ENCODE assay signal across 11 cellular contexts in the genomic region with DNA sequence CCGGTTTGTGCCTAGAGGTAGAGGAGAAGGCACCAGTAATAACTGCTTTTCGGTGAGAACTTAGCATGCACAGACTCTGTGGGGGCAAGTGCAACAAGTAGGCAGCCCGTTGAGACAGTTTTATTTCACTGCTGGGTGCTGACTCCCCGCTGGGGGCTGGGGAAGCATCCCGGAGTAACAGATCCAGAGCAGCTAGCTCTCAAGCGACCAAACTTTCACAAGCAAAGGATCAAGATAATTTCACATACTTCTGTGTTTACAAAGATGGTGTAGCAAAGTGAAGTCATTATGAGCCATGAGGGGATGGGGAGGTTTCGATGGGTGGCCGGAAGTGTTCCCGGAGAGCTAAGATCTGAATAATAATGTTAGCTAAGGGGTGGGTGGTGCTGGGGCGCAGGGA. TPM values are rescaled to one million over a fixed set of nuclear protein-coding genes. Genes with fewer than 3 reads are reported as not detected.
DNase-seq lines count a peak whose midpoint lies in the region; ATAC-seq, FAIRE-seq and TF ChIP-seq lines count a peak whose summit lies in the region.
"Had no signal": no experiment of that assay in that cellular context is flagged by ENCODE, and none has a peak within 500 bp of the region (broad histone marks: within the 10 kb centered on the region; RNA-seq: fewer than 3 reads in every experiment).

No MANE protein-coding gene starts in this region.

- in situ Hi-C loops in HepG2 (cut with HindIII; ENCODE audit: extremely low pct_ligation_motif_present, low pct_unique_long_range_greater_than_20kb) = no loop called here

- no peak for TF ChIP-seq POLR2A in HepG2 (IDR thresholded peaks at IDR 0.05; ENCODE audit: insufficient read depth in 1 of 2, low read depth in 2 of 2, low read length in 2 of 2)
- no peak for TF ChIP-seq POLR2A in right lobe of liver (IDR thresholded peaks at IDR 0.05)

- H3K4me3 Mint-ChIP-seq in activated CD8-positive, alpha-beta T cell treated with anti-CD3 and anti-CD28 coated beads for 36 hours = peak overlapping the region; percentile 79
- peak overlapping the region; percentile 79 for H3K4me3 Mint-ChIP-seq in type B pancreatic cell

- peak overlapping the region; percentile 24; the same call in 1 of the 2 replicates for H3K4me2 ChIP-seq in HepG2 (ENCODE audit: low read depth, low read length)

- peak overlapping the region; percentile 67 for H3K27ac Mint-ChIP-seq in activated CD8-positive, alpha-beta T cell treated with anti-CD3 and anti-CD28 coated beads for 36 hours
- no peak overlapping the region for H3K27ac Mint-ChIP-seq in type B pancreatic cell

- peaks cover 15% of the 10 kb centered on the region for H3K36me3 Mint-ChIP-seq in activated CD8-positive, alpha-beta T cell treated with anti-CD3 and anti-CD28 coated beads for 36 hours (ENCODE audit: low read depth)
- H3K36me3 Mint-ChIP-seq in type B pancreatic cell = no peaks in the 10 kb centered on the region

- CTCF ChIA-PET in HepG2 (lab: Yijun Ruan, JAX; ENCODE audit: low intra/inter-chr PET ratio, low total read pairs) = no interaction called here
- CTCF ChIA-PET in activated CD8-positive, alpha-beta T cell treated with anti-CD3 and anti-CD28 coated beads for 36 hours (lab: Charles Lee) = interaction anchor here (1.5 to 5.2 kb wide), 3 partner anchors 16 to 155 kb away, joined by 4 to 21 read pairs (median 7); no protein-coding TSS in a partner anchor

- H3K9me3 Mint-ChIP-seq in activated CD8-positive, alpha-beta T cell treated with anti-CD3 and anti-CD28 coated beads for 36 hours = no peaks in the 10 kb centered on the region
- H3K9me3 Mint-ChIP-seq in type B pancreatic cell = no peaks in the 10 kb centered on the region

- TF ChIP-seq RAD21 in HepG2 (CRISPR knock-in tag; IDR thresholded peaks at IDR 0.05) = no peak

- WGBS in HepG2 (ENCODE audit: low lambda C conversion rate) = 94% methylated on average over 10 of the region's 10 CpGs
- WGBS in right lobe of liver (ENCODE audit: insufficient coverage, low coverage, low lambda C conversion rate, missing lambda C conversion rate) = 62% methylated on average over 8 of the region's 10 CpGs

- intact Hi-C loops in HepG2 (cut with micrococcal nuclease; ENCODE audit: unreplicated experiment) = no loop called here
- intact Hi-C loops in right lobe of liver (cut with DNase I) = no loop called here
- intact Hi-C loops in activated CD8-positive, alpha-beta T cell treated with anti-CD3 and anti-CD28 coated beads for 36 hours (cut with micrococcal nuclease) = no loop called here

- no peak for ATAC-seq in HepG2
- no peak for ATAC-seq in right lobe of liver
- no peak for ATAC-seq in activated CD8-positive, alpha-beta T cell treated with anti-CD3 and anti-CD28 coated beads for 36 hours
- no peak for ATAC-seq in foreskin keratinocyte
- ATAC-seq in HG03460 (IDR thresholded peaks at IDR 0.05; ENCODE audit: unreplicated experiment) = no peak

- no peak for FAIRE-seq in HepG2 (lab: Jason Lieb, UNC)

- H3K4me1 Mint-ChIP-seq in activated CD8-positive, alpha-beta T cell treated with anti-CD3 and anti-CD28 coated beads for 36 hours (ENCODE audit: low read depth) = peaks cover 47% of the 10 kb centered on the region
- H3K4me1 Mint-ChIP-seq in type B pancreatic cell (ENCODE audit: unreplicated experiment) = peaks cover 35% of the 10 kb centered on the region

- H3K9me3 ChIP-seq in HepG2 (ENCODE audit: low read length) = no peaks in the 10 kb centered on the region
- no peaks in the 10 kb centered on the region for H3K9me3 ChIP-seq in right lobe of liver
- H3K9me3 ChIP-seq: prostate gland had no signal

- peaks cover 30% of the 10 kb centered on the region for H3K4me1 ChIP-seq in HepG2 (ENCODE audit: insufficient read depth, low read length)
- H3K4me1 ChIP-seq in right lobe of liver = peaks cover 0 to 10% (median 5%) of the 10 kb centered on the region in 4 donors
- H3K4me1 ChIP-seq in foreskin keratinocyte = no peaks in the 10 kb centered on the region

- no peak for TF ChIP-seq EP300 in HepG2 (IDR thresholded peaks at IDR 0.05; ENCODE audit: low read depth in 2 of 2, low read length in 2 of 2)
- no peak for TF ChIP-seq EP300 in HepG2 (CRISPR knock-in tag; IDR thresholded peaks at IDR 0.05; ENCODE audit: borderline replicate concordance)

- H3K79me2 ChIP-seq in HepG2 (ENCODE audit: insufficient read depth, low read length) = peaks cover 67% of the 10 kb centered on the region

- peaks cover 22% of the 10 kb centered on the region for H4K20me1 ChIP-seq in HepG2 (ENCODE audit: insufficient read depth, low read length)

- H3K27me3 ChIP-seq in HepG2 (ENCODE audit: control insufficient read depth in 1 of 2, insufficient read depth in 2 of 2, low read length in 2 of 2) = no peaks in the 10 kb centered on the region; a peak in 1 of 5 replicates
- H3K27me3 ChIP-seq in right lobe of liver = no peaks in the 10 kb centered on the region
- no peaks in the 10 kb centered on the region for H3K27me3 ChIP-seq in foreskin keratinocyte

- H3K4me3 ChIP-seq in HepG2 (replicated peaks in 1 of 3; ENCODE audit: insufficient read depth in 1 of 3, low read depth in 2 of 3, low read length in 3 of 3) = no peak overlapping the region
- H3K4me3 ChIP-seq in right lobe of liver = no peak overlapping the region
- peak overlapping the region; percentile 50 for H3K4me3 ChIP-seq in fibroblast of the aortic adventitia (ENCODE audit: low read depth, low read length)
- H3K4me3 ChIP-seq: prostate gland had no signal

- H3K36me3 ChIP-seq in HepG2 (replicated peaks in 1 of 2; ENCODE audit: control insufficient read depth in 1 of 2, insufficient read depth in 2 of 2, low read length in 2 of 2) = peaks cover 7 to 32% of the 10 kb centered on the region in 2 experiments; a peak in 4 of 5 replicates
- no peaks in the 10 kb centered on the region for H3K36me3 ChIP-seq in right lobe of liver
- H3K36me3 ChIP-seq: prostate gland had no signal

- DNase-seq in HepG2 (ENCODE audit: low spot score) = no peak
- no peak for DNase-seq in right lobe of liver
- peak; percentile 27 for DNase-seq in activated CD8-positive, alpha-beta T cell treated with anti-CD3 and anti-CD28 coated beads for 36 hours
- peak; percentile 71 for DNase-seq in fibroblast of the aortic adventitia (ENCODE audit: low read depth)
- no peak for DNase-seq in type B pancreatic cell (ENCODE audit: extremely low spot score, unreplicated experiment)
- DNase-seq in stimulated activated CD4-positive, alpha-beta T cell treated with anti-CD3 and anti-CD28 coated beads, Interleukin-1b, Interleukin-23, amount 100 ng/mL, for 48 hours = no peak
- DNase-seq in foreskin keratinocyte = no peak
- DNase-seq: effector CD4-positive, alpha-beta T cell had no signal

- H3K27me3 Mint-ChIP-seq in activated CD8-positive, alpha-beta T cell treated with anti-CD3 and anti-CD28 coated beads for 36 hours = no peaks in the 10 kb centered on the region
- H3K27me3 Mint-ChIP-seq in type B pancreatic cell = no peaks in the 10 kb centered on the region

- TF ChIP-seq CTCF in HepG2 (CRISPR knock-in tag; IDR thresholded peaks at IDR 0.05) = no peak
- TF ChIP-seq CTCF in right lobe of liver (IDR thresholded peaks at IDR 0.05) = no peak
- no peak for TF ChIP-seq CTCF in activated CD8-positive, alpha-beta T cell treated with anti-CD3 and anti-CD28 coated beads for 36 hours (IDR thresholded peaks at IDR 0.05)
- TF ChIP-seq CTCF in fibroblast of the aortic adventitia (IDR thresholded peaks at IDR 0.05; ENCODE audit: insufficient read depth, low read length) = no peak
- no peak for TF ChIP-seq CTCF in type B pancreatic cell (conservative IDR thresholded peaks at IDR 0.05)
- no peak for TF ChIP-seq CTCF in foreskin keratinocyte (conservative IDR thresholded peaks at IDR 0.05)

- H3K9ac ChIP-seq in HepG2 (ENCODE audit: insufficient read depth, low read depth, low read length) = no peak overlapping the region

- H3K27ac ChIP-seq in HepG2 (ENCODE audit: extremely low read length, insufficient read depth, low read length) (peak overlapping the region; percentile 91), right lobe of liver (no peak overlapping the region), foreskin keratinocyte (no peak overlapping the region)
- H3K27ac ChIP-seq: prostate gland had no signal

- no TSS peak for BruUV-seq in HepG2 (replicated peaks; lab: Mats Ljungman, UMichigan)

- POLR2A ChIA-PET in HepG2 (lab: Yijun Ruan, JAX) = interaction anchor here (1.0 to 2.1 kb wide), 2 partner anchors 8 to 29 kb away, joined by 3 to 9 read pairs; partner anchors contain the start of genes IER2 and STX10
- POLR2A ChIA-PET in activated CD8-positive, alpha-beta T cell treated with anti-CD3 and anti-CD28 coated beads for 36 hours (lab: Charles Lee) = interaction anchor here (1.1 to 6.4 kb wide), 5 partner anchors 9 to 81 kb away, joined by 3 to 63 read pairs (median 8); partner anchors contain the start of genes IER2 and STX10

- H2AFZ ChIP-seq in HepG2 (ENCODE audit: low read length) = no peak overlapping the region

RNA-seq across cellular contexts. Expression of gene NACC1, which starts 2.8 kb away (rescaled TPM):
- total RNA-seq in HepG2 (2016; rRNA removed; fragmentation: Illumina TruSeq; extraction: Trizol) (31.8 and 46.7 TPM in 2 replicates), right lobe of liver (10 to 100 TPM; 19.2 to 30.3 (median 26.4) TPM), fibroblast of the aortic adventitia (ENCODE audit: low replicate concordance) (11.5 and 51.2 TPM in 2 replicates), type B pancreatic cell (ENCODE audit: low replicate concordance) (66.8 and 77.9 TPM in 2 replicates), foreskin keratinocyte (71.7 and 72.6 TPM in 2 replicates)
- total RNA-seq in HepG2 (2016; cell fraction: cytosol; rRNA removed; fragmentation: Illumina TruSeq; extraction: Trizol; ENCODE audit: low read depth) = 6.8 and 8.2 TPM in 2 replicates
- 29.7 and 42.3 TPM in 2 replicates for total RNA-seq in HepG2 (2016; cell fraction: insoluble cytoplasmic fraction; rRNA removed; fragmentation: Illumina TruSeq; extraction: Trizol)
- 37.1 and 38.6 TPM in 2 replicates for total RNA-seq in HepG2 (2016; cell fraction: membrane; rRNA removed; fragmentation: Illumina TruSeq; extraction: Trizol)
- 21.0 and 21.3 TPM in 2 replicates for total RNA-seq in HepG2 (2016; cell fraction: nucleus; rRNA removed; fragmentation: Illumina TruSeq; extraction: Trizol)
- polyA plus RNA-seq in HepG2 (2011; rRNA removed) (42.3 and 55.2 TPM in 2 replicates), foreskin keratinocyte (32.9 and 36.7 TPM in 2 replicates)
- polyA plus RNA-seq in HepG2 (2011; cell fraction: cytosol; rRNA removed) = 33.3 and 62.6 TPM in 2 replicates
- 93.5 and 114 TPM in 2 replicates for polyA plus RNA-seq in HepG2 (2011; cell fraction: nucleus; rRNA removed)
- polyA plus RNA-seq in HepG2 (2012) = 13.2 and 18.2 TPM in 2 replicates
- 6.3 and 6.7 TPM in 2 replicates for polyA plus RNA-seq in HepG2 (2016; cell fraction: cytosol; fragmentation: Illumina TruSeq; extraction: Trizol; ENCODE audit: low read depth)
- polyA plus RNA-seq in HepG2 (2016; cell fraction: insoluble cytoplasmic fraction; fragmentation: Illumina TruSeq; extraction: Trizol; ENCODE audit: low read depth) = 35.6 and 46.3 TPM in 2 replicates
- 28.2 and 28.5 TPM in 2 replicates for polyA plus RNA-seq in HepG2 (2016; cell fraction: membrane; fragmentation: Illumina TruSeq; extraction: Trizol; ENCODE audit: low read depth)
- 37.4 and 39.4 TPM in 2 replicates for polyA plus RNA-seq in HepG2 (2016; cell fraction: nucleus; fragmentation: Illumina TruSeq; extraction: Trizol; ENCODE audit: insufficient read depth, low read depth)
- polyA minus RNA-seq in HepG2 (2011; rRNA and poly(A)+ RNA removed; ENCODE audit: low replicate concordance) = 91.1 and 200 TPM in 2 replicates
- 45.0 and 58.7 TPM in 2 replicates for polyA minus RNA-seq in HepG2 (2011; cell fraction: cytosol; rRNA and poly(A)+ RNA removed)
- polyA minus RNA-seq in HepG2 (2011; cell fraction: nucleus; rRNA and poly(A)+ RNA removed) = 12.7 and 13.6 TPM in 2 replicates
- total RNA-seq in activated CD8-positive, alpha-beta T cell treated with anti-CD3 and anti-CD28 coated beads for 36 hours = 10 to 100 TPM; 73.8 to 87.5 TPM

RNA-seq across cellular contexts. Expression of gene TRMT1, which starts 4.3 kb away (rescaled TPM):
- total RNA-seq in HepG2 (2016; rRNA removed; fragmentation: Illumina TruSeq; extraction: Trizol) = 27.9 and 44.1 TPM in 2 replicates
- total RNA-seq in HepG2 (2016; cell fraction: cytosol; rRNA removed; fragmentation: Illumina TruSeq; extraction: Trizol; ENCODE audit: low read depth) = 9.6 and 11.8 TPM in 2 replicates
- total RNA-seq in HepG2 (2016; cell fraction: insoluble cytoplasmic fraction; rRNA removed; fragmentation: Illumina TruSeq; extraction: Trizol) = 23.9 and 45.4 TPM in 2 replicates
- 14.3 and 15.5 TPM in 2 replicates for total RNA-seq in HepG2 (2016; cell fraction: membrane; rRNA removed; fragmentation: Illumina TruSeq; extraction: Trizol)
- 55.3 and 60.2 TPM in 2 replicates for total RNA-seq in HepG2 (2016; cell fraction: nucleus; rRNA removed; fragmentation: Illumina TruSeq; extraction: Trizol)
- polyA plus RNA-seq in HepG2 (2011; rRNA removed) = 35.5 and 42.9 TPM in 2 replicates
- 16.0 and 24.0 TPM in 2 replicates for polyA plus RNA-seq in HepG2 (2011; cell fraction: cytosol; rRNA removed)
- 421 and 529 TPM in 2 replicates for polyA plus RNA-seq in HepG2 (2011; cell fraction: nucleus; rRNA removed)
- polyA plus RNA-seq in HepG2 (2012) = 22.9 and 29.0 TPM in 2 replicates
- polyA plus RNA-seq in HepG2 (2016; cell fraction: cytosol; fragmentation: Illumina TruSeq; extraction: Trizol; ENCODE audit: low read depth) = 9.7 and 9.9 TPM in 2 replicates
- 24.6 and 27.1 TPM in 2 replicates for polyA plus RNA-seq in HepG2 (2016; cell fraction: insoluble cytoplasmic fraction; fragmentation: Illumina TruSeq; extraction: Trizol; ENCODE audit: low read depth)
- polyA plus RNA-seq in HepG2 (2016; cell fraction: membrane; fragmentation: Illumina TruSeq; extraction: Trizol; ENCODE audit: low read depth) = 10.7 and 11.5 TPM in 2 replicates
- polyA plus RNA-seq in HepG2 (2016; cell fraction: nucleus; fragmentation: Illumina TruSeq; extraction: Trizol; ENCODE audit: insufficient read depth, low read depth) = 144 and 171 TPM in 2 replicates
- polyA minus RNA-seq in HepG2 (2011; rRNA and poly(A)+ RNA removed; ENCODE audit: low replicate concordance) = 61.2 and 61.3 TPM in 2 replicates
- 12.5 and 24.5 TPM in 2 replicates for polyA minus RNA-seq in HepG2 (2011; cell fraction: cytosol; rRNA and poly(A)+ RNA removed)
- 44.6 and 48.9 TPM in 2 replicates for polyA minus RNA-seq in HepG2 (2011; cell fraction: nucleus; rRNA and poly(A)+ RNA removed)
- total RNA-seq in right lobe of liver = 10 to 100 TPM; 15.0 to 20.5 (median 17.2) TPM
- 10 to 100 TPM; 85.0 to 95.7 TPM for total RNA-seq in activated CD8-positive, alpha-beta T cell treated with anti-CD3 and anti-CD28 coated beads for 36 hours
- total RNA-seq in fibroblast of the aortic adventitia (ENCODE audit: low replicate concordance) = 19.2 and 23.9 TPM in 2 replicates
- total RNA-seq in type B pancreatic cell (ENCODE audit: low replicate concordance) = 48.1 and 69.7 TPM in 2 replicates
- total RNA-seq in foreskin keratinocyte = 35.7 and 37.7 TPM in 2 replicates
- 43.4 and 44.8 TPM in 2 replicates for polyA plus RNA-seq in foreskin keratinocyte

RNA-seq across cellular contexts. Expression of gene LYL1, which starts 18.2 kb away (rescaled TPM):
- 0.69 and 0.75 TPM in 2 replicates for total RNA-seq in HepG2 (2016; rRNA removed; fragmentation: Illumina TruSeq; extraction: Trizol)
- total RNA-seq in HepG2 (2016; cell fraction: cytosol; rRNA removed; fragmentation: Illumina TruSeq; extraction: Trizol; ENCODE audit: low read depth) = 0.79 and 0.91 TPM in 2 replicates
- total RNA-seq in HepG2 (2016; cell fraction: insoluble cytoplasmic fraction; rRNA removed; fragmentation: Illumina TruSeq; extraction: Trizol) = 0.40 and 0.97 TPM in 2 replicates
- total RNA-seq in HepG2 (2016; cell fraction: membrane; rRNA removed; fragmentation: Illumina TruSeq; extraction: Trizol) = 0.74 and 0.90 TPM in 2 replicates
- 0.31 and 0.75 TPM in 2 replicates for total RNA-seq in HepG2 (2016; cell fraction: nucleus; rRNA removed; fragmentation: Illumina TruSeq; extraction: Trizol)
- 0.72 and 0.92 TPM in 2 replicates for polyA plus RNA-seq in HepG2 (2011; rRNA removed)
- 0.71 and 1.6 TPM in 2 replicates for polyA plus RNA-seq in HepG2 (2011; cell fraction: cytosol; rRNA removed)
- polyA plus RNA-seq in HepG2 (2011; cell fraction: nucleus; rRNA removed) = 2.0 and 2.6 TPM in 2 replicates
- 0.31 and 0.32 TPM in 2 replicates for polyA plus RNA-seq in HepG2 (2012)
- 0.57 and 0.66 TPM in 2 replicates for polyA plus RNA-seq in HepG2 (2016; cell fraction: cytosol; fragmentation: Illumina TruSeq; extraction: Trizol; ENCODE audit: low read depth)
- 0.51 and 0.59 TPM in 2 replicates for polyA plus RNA-seq in HepG2 (2016; cell fraction: insoluble cytoplasmic fraction; fragmentation: Illumina TruSeq; extraction: Trizol; ENCODE audit: low read depth)
- polyA plus RNA-seq in HepG2 (2016; cell fraction: membrane; fragmentation: Illumina TruSeq; extraction: Trizol; ENCODE audit: low read depth) = 0.76 and 0.86 TPM in 2 replicates
- 0.93 and 1.5 TPM in 2 replicates for polyA plus RNA-seq in HepG2 (2016; cell fraction: nucleus; fragmentation: Illumina TruSeq; extraction: Trizol; ENCODE audit: insufficient read depth, low read depth)
- 0.09 and 1.9 TPM in 2 replicates for polyA minus RNA-seq in HepG2 (2011; rRNA and poly(A)+ RNA removed; ENCODE audit: low replicate concordance)
- 0.49 and 0.70 TPM in 2 replicates for polyA minus RNA-seq in HepG2 (2011; cell fraction: cytosol; rRNA and poly(A)+ RNA removed)
- polyA minus RNA-seq in HepG2 (2011; cell fraction: nucleus; rRNA and poly(A)+ RNA removed) = 0.64 and 1.1 TPM in 2 replicates
- total RNA-seq in right lobe of liver = 1 to 10 TPM; 1.1 to 3.7 (median 2.3) TPM
- 1 to 10 TPM; 3.9 to 4.8 TPM for total RNA-seq in activated CD8-positive, alpha-beta T cell treated with anti-CD3 and anti-CD28 coated beads for 36 hours
- total RNA-seq in fibroblast of the aortic adventitia (ENCODE audit: low replicate concordance) = 0.63 and 1.4 TPM in 2 replicates
- 0.19 TPM in 1 of 2 replicates, not detected in the other for total RNA-seq in type B pancreatic cell (ENCODE audit: low replicate concordance)
- 1.9 and 2.1 TPM in 2 replicates for total RNA-seq in foreskin keratinocyte
- 1.6 and 2.7 TPM in 2 replicates for polyA plus RNA-seq in foreskin keratinocyte
- total RNA-seq: M059J had no signal

RNA-seq across cellular contexts. Expression of gene STX10, which starts 29.4 kb away (rescaled TPM):
- total RNA-seq in HepG2 (2016; rRNA removed; fragmentation: Illumina TruSeq; extraction: Trizol) (36.8 and 47.9 TPM in 2 replicates), right lobe of liver (10 to 100 TPM; 18.2 to 41.5 (median 23.4) TPM), fibroblast of the aortic adventitia (ENCODE audit: low replicate concordance) (62.7 and 122 TPM in 2 replicates), type B pancreatic cell (ENCODE audit: low replicate concordance) (45.2 and 46.8 TPM in 2 replicates), foreskin keratinocyte (66.7 and 69.4 TPM in 2 replicates)
- 56.0 and 67.5 TPM in 2 replicates for total RNA-seq in HepG2 (2016; cell fraction: cytosol; rRNA removed; fragmentation: Illumina TruSeq; extraction: Trizol; ENCODE audit: low read depth)
- 33.4 and 50.3 TPM in 2 replicates for total RNA-seq in HepG2 (2016; cell fraction: insoluble cytoplasmic fraction; rRNA removed; fragmentation: Illumina TruSeq; extraction: Trizol)
- 78.5 and 90.1 TPM in 2 replicates for total RNA-seq in HepG2 (2016; cell fraction: membrane; rRNA removed; fragmentation: Illumina TruSeq; extraction: Trizol)
- total RNA-seq in HepG2 (2016; cell fraction: nucleus; rRNA removed; fragmentation: Illumina TruSeq; extraction: Trizol) = 27.2 and 35.2 TPM in 2 replicates
- polyA plus RNA-seq in HepG2 (2011; rRNA removed) (66.4 and 85.5 TPM in 2 replicates), foreskin keratinocyte (95.3 and 97.5 TPM in 2 replicates)
- polyA plus RNA-seq in HepG2 (2011; cell fraction: cytosol; rRNA removed) = 58.0 and 78.9 TPM in 2 replicates
- polyA plus RNA-seq in HepG2 (2011; cell fraction: nucleus; rRNA removed) = 198 and 219 TPM in 2 replicates
- polyA plus RNA-seq in HepG2 (2012) = 28.8 and 43.3 TPM in 2 replicates
- 79.7 and 89.7 TPM in 2 replicates for polyA plus RNA-seq in HepG2 (2016; cell fraction: cytosol; fragmentation: Illumina TruSeq; extraction: Trizol; ENCODE audit: low read depth)
- 39.4 and 44.9 TPM in 2 replicates for polyA plus RNA-seq in HepG2 (2016; cell fraction: insoluble cytoplasmic fraction; fragmentation: Illumina TruSeq; extraction: Trizol; ENCODE audit: low read depth)
- polyA plus RNA-seq in HepG2 (2016; cell fraction: membrane; fragmentation: Illumina TruSeq; extraction: Trizol; ENCODE audit: low read depth) = 85.7 and 88.6 TPM in 2 replicates
- 76.5 and 85.3 TPM in 2 replicates for polyA plus RNA-seq in HepG2 (2016; cell fraction: nucleus; fragmentation: Illumina TruSeq; extraction: Trizol; ENCODE audit: insufficient read depth, low read depth)
- polyA minus RNA-seq in HepG2 (2011; rRNA and poly(A)+ RNA removed; ENCODE audit: low replicate concordance) = 37.6 and 153 TPM in 2 replicates
- polyA minus RNA-seq in HepG2 (2011; cell fraction: cytosol; rRNA and poly(A)+ RNA removed) = 11.9 and 14.2 TPM in 2 replicates
- polyA minus RNA-seq in HepG2 (2011; cell fraction: nucleus; rRNA and poly(A)+ RNA removed) = 10.3 and 12.1 TPM in 2 replicates
- total RNA-seq in activated CD8-positive, alpha-beta T cell treated with anti-CD3 and anti-CD28 coated beads for 36 hours = 10 to 100 TPM; 66.8 to 72.4 TPM

RNA-seq across cellular contexts. Expression of gene IER2, which starts 29.4 kb away (rescaled TPM):
- 10.0 and 14.3 TPM in 2 replicates for total RNA-seq in HepG2 (2016; rRNA removed; fragmentation: Illumina TruSeq; extraction: Trizol)
- 5.0 and 5.9 TPM in 2 replicates for total RNA-seq in HepG2 (2016; cell fraction: cytosol; rRNA removed; fragmentation: Illumina TruSeq; extraction: Trizol; ENCODE audit: low read depth)
- 8.1 and 16.1 TPM in 2 replicates for total RNA-seq in HepG2 (2016; cell fraction: insoluble cytoplasmic fraction; rRNA removed; fragmentation: Illumina TruSeq; extraction: Trizol)
- total RNA-seq in HepG2 (2016; cell fraction: membrane; rRNA removed; fragmentation: Illumina TruSeq; extraction: Trizol) = 10.0 and 11.1 TPM in 2 replicates
- total RNA-seq in HepG2 (2016; cell fraction: nucleus; rRNA removed; fragmentation: Illumina TruSeq; extraction: Trizol) = 12.6 and 13.6 TPM in 2 replicates
- 10.1 and 12.9 TPM in 2 replicates for polyA plus RNA-seq in HepG2 (2011; rRNA removed)
- 14.4 and 15.3 TPM in 2 replicates for polyA plus RNA-seq in HepG2 (2011; cell fraction: cytosol; rRNA removed)
- polyA plus RNA-seq in HepG2 (2011; cell fraction: nucleus; rRNA removed) = 84.6 and 97.2 TPM in 2 replicates
- polyA plus RNA-seq in HepG2 (2012) = 20.1 and 25.8 TPM in 2 replicates
- 5.5 and 5.8 TPM in 2 replicates for polyA plus RNA-seq in HepG2 (2016; cell fraction: cytosol; fragmentation: Illumina TruSeq; extraction: Trizol; ENCODE audit: low read depth)
- 17.5 and 22.6 TPM in 2 replicates for polyA plus RNA-seq in HepG2 (2016; cell fraction: insoluble cytoplasmic fraction; fragmentation: Illumina TruSeq; extraction: Trizol; ENCODE audit: low read depth)
- 9.7 and 9.8 TPM in 2 replicates for polyA plus RNA-seq in HepG2 (2016; cell fraction: membrane; fragmentation: Illumina TruSeq; extraction: Trizol; ENCODE audit: low read depth)
- 39.1 and 40.8 TPM in 2 replicates for polyA plus RNA-seq in HepG2 (2016; cell fraction: nucleus; fragmentation: Illumina TruSeq; extraction: Trizol; ENCODE audit: insufficient read depth, low read depth)
- 8.1 and 9.7 TPM in 2 replicates for polyA minus RNA-seq in HepG2 (2011; rRNA and poly(A)+ RNA removed; ENCODE audit: low replicate concordance)
- polyA minus RNA-seq in HepG2 (2011; cell fraction: cytosol; rRNA and poly(A)+ RNA removed) = 7.0 and 7.3 TPM in 2 replicates
- polyA minus RNA-seq in HepG2 (2011; cell fraction: nucleus; rRNA and poly(A)+ RNA removed) = 9.7 and 9.9 TPM in 2 replicates
- total RNA-seq in right lobe of liver = 10 to 100 TPM; 19.1 to 86.6 (median 23.8) TPM
- 100 to 1,000 TPM; 120 to 122 TPM for total RNA-seq in activated CD8-positive, alpha-beta T cell treated with anti-CD3 and anti-CD28 coated beads for 36 hours
- total RNA-seq in fibroblast of the aortic adventitia (ENCODE audit: low replicate concordance) = 20.3 and 43.5 TPM in 2 replicates
- 103 and 322 TPM in 2 replicates for total RNA-seq in type B pancreatic cell (ENCODE audit: low replicate concordance)
- total RNA-seq in foreskin keratinocyte = 48.2 and 51.8 TPM in 2 replicates
- polyA plus RNA-seq in foreskin keratinocyte = 72.2 and 90.4 TPM in 2 replicates

Comparison
In these comparisons a context has a peak if more than half of its experiments do, and no peak if none do; other contexts are left out.
1. DNase-seq: peak in activated CD8-positive, alpha-beta T cell treated with anti-CD3 and anti-CD28 coated beads for 36 hours (single experiment) and fibroblast of the aortic adventitia (single experiment); none in HepG2 (single experiment), right lobe of liver (0 of 3), type B pancreatic cell (single experiment), stimulated activated CD4-positive, alpha-beta T cell treated with anti-CD3 and anti-CD28 coated beads, Interleukin-1b, Interleukin-23, amount 100 ng/mL, for 48 hours (single experiment) and foreskin keratinocyte (0 of 2).